Comparison of ENCODE assay signal across 18 cellular contexts in the genomic region with DNA sequence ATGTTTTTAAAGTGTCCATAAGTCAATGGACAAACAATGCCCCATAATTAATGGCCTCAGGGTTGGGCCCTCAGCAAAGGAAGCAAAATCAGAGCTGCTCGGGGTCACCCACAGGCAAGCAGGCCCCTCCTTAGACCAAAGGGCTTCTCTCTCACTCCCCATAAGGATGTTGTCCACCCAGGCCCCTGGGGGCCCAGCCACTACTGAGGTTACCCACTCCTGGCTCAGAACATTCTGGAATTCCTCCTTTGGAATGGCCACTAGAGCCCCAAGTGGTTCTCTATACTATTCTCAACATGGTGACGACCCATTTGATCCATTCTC. TPM values are rescaled to one million over a fixed set of nuclear protein-coding genes. Genes with fewer than 3 reads are reported as not detected.
A peak's percentile ranks its signal among the peaks of the same experiment; 100 is the strongest.
DNase-seq lines count a peak whose midpoint lies in the region; ATAC-seq and TF ChIP-seq lines count a peak whose summit lies in the region.
"Had no signal": no experiment of that assay in that cellular context is flagged by ENCODE, and none has a peak within 500 bp of the region (broad histone marks: within the 10 kb centered on the region; RNA-seq: fewer than 3 reads in every experiment).

No MANE protein-coding gene starts in this region.

- H3K4me1 ChIP-seq in left ventricle myocardium inferior (peaks cover 15% of the 10 kb centered on the region), right atrium auricular region (peaks cover 0 to 8% of the 10 kb centered on the region in 2 donors), liver (ENCODE audit: control insufficient read depth in 4 of 4, insufficient read depth in 4 of 4, low read length in 3 of 4) (peaks cover 0 to 9% (median 5%) of the 10 kb centered on the region in 4 donors), spleen (peaks cover 4 to 17% (median 6%) of the 10 kb centered on the region in 6 donors)
- H3K4me1 ChIP-seq in CD8-positive, alpha-beta T cell (ENCODE audit: insufficient read depth, low read length) = no peaks in the 10 kb centered on the region

- peaks cover 13% of the 10 kb centered on the region for H3K27me3 Mint-ChIP-seq in CD8-positive, alpha-beta T cell (ENCODE audit: low read depth)

- no peaks in the 10 kb centered on the region for H3K9me3 Mint-ChIP-seq in CD8-positive, alpha-beta T cell

- H3K36me3 ChIP-seq in left ventricle myocardium inferior = no peaks in the 10 kb centered on the region
- H3K36me3 ChIP-seq in right atrium auricular region = no peaks in the 10 kb centered on the region
- H3K36me3 ChIP-seq in liver (ENCODE audit: control insufficient read depth in 4 of 4, insufficient read depth in 3 of 4, low read depth in 1 of 4, low read length in 3 of 4) = no peaks in the 10 kb centered on the region
- no peaks in the 10 kb centered on the region for H3K36me3 ChIP-seq in spleen
- H3K36me3 ChIP-seq in CD8-positive, alpha-beta T cell (ENCODE audit: insufficient read depth, low read length) = no peaks in the 10 kb centered on the region
- H3K36me3 ChIP-seq: BLaER1 treated with 17β-estradiol and CSF1 and Interleukin-3, amounts not matched to agents 10 nM and 100 nM had no signal

- no peak overlapping the region for H3K4me3 Mint-ChIP-seq in CD8-positive, alpha-beta T cell
- H3K4me3 Mint-ChIP-seq: CD4-positive, CD25-positive, alpha-beta regulatory T cell had no signal

- no peaks in the 10 kb centered on the region for H3K27me3 ChIP-seq in left ventricle myocardium inferior (ENCODE audit: low read depth)
- no peaks in the 10 kb centered on the region for H3K27me3 ChIP-seq in right atrium auricular region
- no peaks in the 10 kb centered on the region for H3K27me3 ChIP-seq in liver (ENCODE audit: control insufficient read depth in 4 of 4, insufficient read depth in 4 of 4, low read length in 3 of 4)
- H3K27me3 ChIP-seq in spleen (replicated peaks in 1 of 7) = no peaks in the 10 kb centered on the region
- no peaks in the 10 kb centered on the region for H3K27me3 ChIP-seq in CD8-positive, alpha-beta T cell (ENCODE audit: insufficient read depth, low read length)
- H3K27me3 ChIP-seq: BLaER1 treated with 17β-estradiol and CSF1 and Interleukin-3, amounts not matched to agents 10 nM and 100 nM had no signal

- H3K4me3 ChIP-seq in left ventricle myocardium inferior = no peak overlapping the region
- no peak overlapping the region for H3K4me3 ChIP-seq in right atrium auricular region
- no peak overlapping the region for H3K4me3 ChIP-seq in liver (ENCODE audit: low read depth in 1 of 3, low read length in 3 of 3)
- no peak overlapping the region for H3K4me3 ChIP-seq in spleen
- no peak overlapping the region for H3K4me3 ChIP-seq in CD8-positive, alpha-beta T cell (ENCODE audit: low read depth, low read length)
- H3K4me3 ChIP-seq: BLaER1 treated with 17β-estradiol and CSF1 and Interleukin-3, amounts not matched to agents 10 nM and 100 nM; GM12878; GM23248 had no signal

- H3K4me1 Mint-ChIP-seq in CD8-positive, alpha-beta T cell (ENCODE audit: low read depth) = no peaks in the 10 kb centered on the region
- H3K4me1 Mint-ChIP-seq: CD4-positive, CD25-positive, alpha-beta regulatory T cell had no signal

- no peak for ATAC-seq in CD8-positive, alpha-beta T cell
- ATAC-seq: GM12878 had no signal

- H3K27ac ChIP-seq in left ventricle myocardium inferior (replicated peaks) (peak overlapping the region; percentile 59), right atrium auricular region (peak overlapping the region in 1 of 2 donors; percentile 19), liver (ENCODE audit: low read depth in 1 of 2, low read length in 2 of 2) (peak overlapping the region; percentile 33 to 67), spleen (peak overlapping the region; percentile 42 to 78 (median 70))
- no peak overlapping the region for H3K27ac ChIP-seq in CD8-positive, alpha-beta T cell (ENCODE audit: low read depth, low read length)
- H3K27ac ChIP-seq: BLaER1 treated with 17β-estradiol and CSF1 and Interleukin-3, amounts not matched to agents 10 nM and 100 nM; GM23248; HL-60 had no signal

- POLR2A ChIA-PET in CD8-positive, alpha-beta T cell (lab: Charles Lee) = no interaction called here

- intact Hi-C loops in left ventricle myocardium inferior (cut with micrococcal nuclease) (no loop called here), spleen (cut with DNase I; ENCODE audit: low total_unique reads) (no loop called here)
- intact Hi-C loops in CD8-positive, alpha-beta T cell (cut with DNase I, micrococcal nuclease) = no loop called here

- no peak for TF ChIP-seq CTCF in left ventricle myocardium inferior (IDR thresholded peaks at IDR 0.05; ENCODE audit: borderline replicate concordance)
- TF ChIP-seq CTCF in right atrium auricular region (IDR thresholded peaks at IDR 0.05) = no peak
- TF ChIP-seq CTCF in liver (IDR thresholded peaks at IDR 0.05; ENCODE audit: low read depth, low read length, missing input control) = no peak
- no peak for TF ChIP-seq CTCF in spleen (IDR thresholded peaks at IDR 0.05 in 8 of 11, conservative IDR thresholded peaks at IDR 0.05 in 3 of 11)
- TF ChIP-seq CTCF in CD8-positive, alpha-beta T cell (IDR thresholded peaks at IDR 0.05) = no peak

- no peak overlapping the region for H3K9ac ChIP-seq in liver (ENCODE audit: low read depth in 1 of 2, low read length in 2 of 2)
- H3K9ac ChIP-seq: BLaER1 treated with 17β-estradiol and CSF1 and Interleukin-3, amounts not matched to agents 10 nM and 100 nM; GM23248 had no signal

- no peaks in the 10 kb centered on the region for H3K36me3 Mint-ChIP-seq in CD8-positive, alpha-beta T cell
- H3K36me3 Mint-ChIP-seq: CD4-positive, CD25-positive, alpha-beta regulatory T cell had no signal

- TF ChIP-seq POLR2A in spleen (IDR thresholded peaks at IDR 0.05) = no peak

- CTCF ChIA-PET in CD8-positive, alpha-beta T cell (lab: Charles Lee) = no interaction called here

- DNase-seq in left ventricle myocardium inferior = no peak
- no peak for DNase-seq in right atrium auricular region (ENCODE audit: low spot score)
- DNase-seq in spleen = no peak
- DNase-seq in anterior cingulate cortex (lab: John Stamatoyannopoulos, UW) = no peak
- DNase-seq in NCI-H1092 treated with DMSO at 0.1 percent for 48 hours (lab: John Stamatoyannopoulos, UW) = no peak
- no peak for DNase-seq in CD8-positive, alpha-beta T cell
- DNase-seq: 8988T; ACHN; Calu3; CD4-positive, CD25-positive, alpha-beta regulatory T cell; DMS79; H7 had no signal

- no peak for TF ChIP-seq RAD21 in liver (IDR thresholded peaks at IDR 0.05)

- H3K9me3 ChIP-seq in left ventricle myocardium inferior (replicated peaks) (no peaks in the 10 kb centered on the region), right atrium auricular region (no peaks in the 10 kb centered on the region), liver (ENCODE audit: control insufficient read depth in 4 of 4, low read length in 3 of 4) (no peaks in the 10 kb centered on the region), spleen (no peaks in the 10 kb centered on the region)
- H3K9me3 ChIP-seq in CD8-positive, alpha-beta T cell (ENCODE audit: low read length) = no peaks in the 10 kb centered on the region

- 75% methylated on average over 2 of the region's 2 CpGs for WGBS in liver
- 71 to 81% (median 76%) methylated on average over 2 of the region's 2 CpGs for WGBS in spleen, 5 donors

- H3K27ac Mint-ChIP-seq in CD8-positive, alpha-beta T cell = no peak overlapping the region
- H3K27ac Mint-ChIP-seq: CD4-positive, CD25-positive, alpha-beta regulatory T cell had no signal

TF ChIP-seq in liver, 16 proteins besides CTCF, POLR2A, EP300 and RAD21 (continues in another document):
- no peak for TF ChIP-seq HNF4G (IDR thresholded peaks at IDR 0.05)
- TF ChIP-seq RXRA (IDR thresholded peaks at IDR 0.05) = no peak
- TF ChIP-seq FOXA1 (IDR thresholded peaks at IDR 0.05) = no peak
- TF ChIP-seq, protein P1, sequence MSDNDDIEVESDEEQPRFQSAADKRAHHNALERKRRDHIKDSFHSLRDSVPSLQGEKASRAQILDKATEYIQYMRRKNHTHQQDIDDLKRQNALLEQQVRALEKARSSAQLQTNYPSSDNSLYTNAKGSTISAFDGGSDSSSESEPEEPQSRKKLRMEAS (IDR thresholded peaks at IDR 0.05) = no peak
- no peak for TF ChIP-seq TAF1 (conservative IDR thresholded peaks at IDR 0.05)
- TF ChIP-seq NR2F2 (IDR thresholded peaks at IDR 0.05) = no peak
- TF ChIP-seq, protein P2, sequence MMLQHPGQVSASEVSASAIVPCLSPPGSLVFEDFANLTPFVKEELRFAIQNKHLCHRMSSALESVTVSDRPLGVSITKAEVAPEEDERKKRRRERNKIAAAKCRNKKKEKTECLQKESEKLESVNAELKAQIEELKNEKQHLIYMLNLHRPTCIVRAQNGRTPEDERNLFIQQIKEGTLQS (IDR thresholded peaks at IDR 0.05) = no peak
- TF ChIP-seq, protein P3, sequence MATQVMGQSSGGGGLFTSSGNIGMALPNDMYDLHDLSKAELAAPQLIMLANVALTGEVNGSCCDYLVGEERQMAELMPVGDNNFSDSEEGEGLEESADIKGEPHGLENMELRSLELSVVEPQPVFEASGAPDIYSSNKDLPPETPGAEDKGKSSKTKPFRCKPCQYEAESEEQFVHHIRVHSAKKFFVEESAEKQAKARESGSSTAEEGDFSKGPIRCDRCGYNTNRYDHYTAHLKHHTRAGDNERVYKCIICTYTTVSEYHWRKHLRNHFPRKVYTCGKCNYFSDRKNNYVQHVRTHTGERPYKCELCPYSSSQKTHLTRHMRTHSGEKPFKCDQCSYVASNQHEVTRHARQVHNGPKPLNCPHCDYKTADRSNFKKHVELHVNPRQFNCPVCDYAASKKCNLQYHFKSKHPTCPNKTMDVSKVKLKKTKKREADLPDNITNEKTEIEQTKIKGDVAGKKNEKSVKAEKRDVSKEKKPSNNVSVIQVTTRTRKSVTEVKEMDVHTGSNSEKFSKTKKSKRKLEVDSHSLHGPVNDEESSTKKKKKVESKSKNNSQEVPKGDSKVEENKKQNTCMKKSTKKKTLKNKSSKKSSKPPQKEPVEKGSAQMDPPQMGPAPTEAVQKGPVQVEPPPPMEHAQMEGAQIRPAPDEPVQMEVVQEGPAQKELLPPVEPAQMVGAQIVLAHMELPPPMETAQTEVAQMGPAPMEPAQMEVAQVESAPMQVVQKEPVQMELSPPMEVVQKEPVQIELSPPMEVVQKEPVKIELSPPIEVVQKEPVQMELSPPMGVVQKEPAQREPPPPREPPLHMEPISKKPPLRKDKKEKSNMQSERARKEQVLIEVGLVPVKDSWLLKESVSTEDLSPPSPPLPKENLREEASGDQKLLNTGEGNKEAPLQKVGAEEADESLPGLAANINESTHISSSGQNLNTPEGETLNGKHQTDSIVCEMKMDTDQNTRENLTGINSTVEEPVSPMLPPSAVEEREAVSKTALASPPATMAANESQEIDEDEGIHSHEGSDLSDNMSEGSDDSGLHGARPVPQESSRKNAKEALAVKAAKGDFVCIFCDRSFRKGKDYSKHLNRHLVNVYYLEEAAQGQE (IDR thresholded peaks at IDR 0.05) = no peak
- no peak for TF ChIP-seq JUND (IDR thresholded peaks at IDR 0.05)
- no peak for TF ChIP-seq FOXA2 (IDR thresholded peaks at IDR 0.05)
- TF ChIP-seq YY1 (IDR thresholded peaks at IDR 0.05) = no peak
- no peak for TF ChIP-seq SP1 (IDR thresholded peaks at IDR 0.05)
- TF ChIP-seq HNF4A (conservative IDR thresholded peaks at IDR 0.05) = no peak

RNA-seq across cellular contexts. Expression of a gene that starts 50.9 kb away (rescaled TPM):
- total RNA-seq in left ventricle myocardium inferior (not detected), right atrium auricular region (not detected), liver (not detected), spleen (not detected)
- polyA plus RNA-seq in liver (not detected), spleen (not detected)
- total RNA-seq in CD8-positive, alpha-beta T cell = not detected
- total RNA-seq: Calu3; CD4-positive, CD25-positive, alpha-beta regulatory T cell; G401; GM12878; GM23248; H7 had no signal
- polyA plus RNA-seq: CD4-positive, CD25-positive, alpha-beta regulatory T cell; GM12878; GM23248 had no signal
